Comparison of ENCODE assay signal across 8 cellular contexts in the genomic region with DNA sequence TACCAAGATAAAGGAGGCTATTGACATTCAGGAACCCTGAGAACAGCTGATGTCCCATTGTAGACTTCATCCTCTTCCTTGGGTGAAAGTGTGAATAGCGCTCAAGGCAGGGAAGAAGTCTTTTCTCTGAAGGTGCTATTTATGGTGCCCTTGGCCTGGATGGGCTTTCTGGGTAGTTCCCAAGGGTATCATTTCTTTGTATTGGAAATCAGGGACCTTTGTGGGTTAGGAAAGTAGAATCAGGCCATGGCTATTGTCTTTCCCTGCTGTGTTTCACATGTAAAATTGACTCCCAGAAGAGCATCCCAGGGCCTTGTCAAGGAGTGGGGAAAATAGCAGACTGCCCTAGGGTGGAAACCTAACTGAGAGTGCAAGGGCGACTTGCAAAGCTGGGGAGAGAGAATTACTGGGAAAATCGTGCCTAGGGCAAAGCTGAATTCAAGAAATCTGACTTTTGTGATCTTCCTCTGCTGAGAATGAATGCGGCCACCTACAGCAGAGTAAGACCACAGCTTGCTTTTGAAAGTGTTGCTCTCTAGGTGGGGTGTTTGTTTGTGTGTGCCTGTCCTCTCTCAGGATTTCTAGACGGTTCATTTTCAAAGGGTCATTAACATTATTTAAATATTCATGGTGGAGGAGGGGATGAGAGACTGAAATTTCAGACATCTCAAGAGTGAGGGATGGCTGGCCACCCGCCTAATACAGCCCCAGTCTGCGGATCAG.
DNase-seq lines count a peak whose midpoint lies in the region; ATAC-seq and TF ChIP-seq lines count a peak whose summit lies in the region.

No MANE protein-coding gene starts in this region.

- CTCF ChIA-PET in activated CD4-positive, alpha-beta memory T cell treated with anti-CD3 and anti-CD28 coated beads for 36 hours (lab: Charles Lee): interaction anchor here (0.9 to 1.0 kb wide), 2 partner anchors 95 to 101 kb away, joined by 3 read pairs; no protein-coding TSS in a partner anchor

- no peak overlapping the region for H2BK15ac ChIP-seq in H9 (ENCODE audit: low read depth, low read length)

- in situ Hi-C loops in GM13976 (cut with MboI; ENCODE audit: low sequenced_read_pairs, unreplicated experiment): no loop called here

- POLR2A ChIA-PET in activated CD4-positive, alpha-beta memory T cell treated with anti-CD3 and anti-CD28 coated beads for 36 hours (lab: Charles Lee): interaction anchor here (2.5 kb wide), 1 partner anchor 97 kb away, joined by 13 read pairs; no protein-coding TSS in a partner anchor

- peak overlapping the region; percentile 83 for H3K14ac ChIP-seq in H9 (ENCODE audit: insufficient read depth, low read length)

- no peak overlapping the region for H3K56ac ChIP-seq in H9 (ENCODE audit: insufficient read length, low read depth, low read length)

- WGBS in H9 (ENCODE audit: extremely low coverage, insufficient read length, low lambda C conversion rate): no CpG with 5 or more reads among the region's 7 CpGs
- WGBS in lung, 2 donors: 52 to 55% methylated on average over 7 of the region's 7 CpGs

- no peak overlapping the region for H2BK12ac ChIP-seq in H9 (ENCODE audit: insufficient read length, low read depth, low read length)

- H3K9me3 ChIP-seq in H9 (ENCODE audit: control insufficient read depth, low read depth, low read length): no peaks in the 10 kb centered on the region
- peaks cover 0 to 4% of the 10 kb centered on the region in 2 donors for H3K9me3 ChIP-seq in lung (ENCODE audit: control insufficient read depth in 2 of 2, insufficient read depth in 1 of 2, low read length in 1 of 2)
- H3K9me3 ChIP-seq in ascending aorta: no peaks in the 10 kb centered on the region

- H3K27ac Mint-ChIP-seq in H9: peak overlapping the region; percentile 92 to 99 (median 99)
- H3K27ac Mint-ChIP-seq in activated CD4-positive, alpha-beta memory T cell treated with anti-CD3 and anti-CD28 coated beads for 36 hours: peak overlapping the region; percentile 26

- H3T11ph ChIP-seq in H9 (ENCODE audit: low read length): no peak overlapping the region

- H2BK20ac ChIP-seq in H9 (ENCODE audit: low read depth, low read length, poor library complexity, severe bottlenecking): no peak overlapping the region

- H3K18ac ChIP-seq in H9 (ENCODE audit: insufficient read length, low read depth, low read length): peak overlapping the region; percentile 5

- H3K27me3 Mint-ChIP-seq in H9 (ENCODE audit: low read depth): peaks cover 48% of the 10 kb centered on the region
- peaks cover 13% of the 10 kb centered on the region for H3K27me3 Mint-ChIP-seq in activated CD4-positive, alpha-beta memory T cell treated with anti-CD3 and anti-CD28 coated beads for 36 hours

- no peak overlapping the region for H4K5ac ChIP-seq in H9 (ENCODE audit: insufficient read length, low read depth, low read length)

- H4K8ac ChIP-seq in H9 (replicated peaks; ENCODE audit: insufficient read length, low read depth, low read length): peak overlapping the region; percentile 8

- H3K79me1 ChIP-seq in H9 (ENCODE audit: insufficient read depth, low read depth, low read length, poor library complexity, severe bottlenecking): no peaks in the 10 kb centered on the region

- H3K27me3 ChIP-seq in H9 (ENCODE audit: insufficient read depth, low read length) (no peaks in the 10 kb centered on the region; the same call in 1 of the 2 replicates), lung (ENCODE audit: control insufficient read depth, insufficient read depth) (no peaks in the 10 kb centered on the region), ascending aorta (no peaks in the 10 kb centered on the region)

- peak overlapping the region; percentile 83 to 97 for H3K4me3 Mint-ChIP-seq in H9
- H3K4me3 Mint-ChIP-seq in activated CD4-positive, alpha-beta memory T cell treated with anti-CD3 and anti-CD28 coated beads for 36 hours: peak overlapping the region; percentile 85

- H4K91ac ChIP-seq in H9 (ENCODE audit: insufficient read length, low read depth, low read length): no peak overlapping the region

- H3K4me2 ChIP-seq in H9 (ENCODE audit: insufficient read depth, insufficient read length, low read length): peak overlapping the region; percentile 89

- H3K4me3 ChIP-seq in lung (peak overlapping the region; percentile 32), ascending aorta (peak overlapping the region in 1 of 2 donors; percentile 74)

- H3K4ac ChIP-seq in H9 (ENCODE audit: low read depth, low read length): no peak overlapping the region

- no peak overlapping the region for H2BK5ac ChIP-seq in H9 (ENCODE audit: insufficient read length, low read length)

- no peak overlapping the region for H3K23ac ChIP-seq in H9 (ENCODE audit: insufficient read length, low read depth, low read length)

- peak; percentile 88 for DNase-seq in ELF-1 (ENCODE audit: low read depth, low spot score)
- peak; percentile 67 for DNase-seq in H9
- DNase-seq in activated CD4-positive, alpha-beta memory T cell treated with anti-CD3 and anti-CD28 coated beads for 36 hours: no peak
- DNase-seq in lung (ENCODE audit: low spot score): no peak
- DNase-seq in ascending aorta (ENCODE audit: low spot score in 2 of 2): no peak
- no peak for DNase-seq in stimulated activated CD4-positive, alpha-beta T cell treated with anti-CD3 and anti-CD28 coated beads, Interleukin-4, amount 100 ng/mL, for 1 hour
- no peak for DNase-seq in GM19240 (ENCODE audit: insufficient read length, low spot score)
- no peak for DNase-seq in GM13976 (ENCODE audit: low spot score)

- peaks cover 35 to 45% of the 10 kb centered on the region in 2 experiments for H3K4me1 Mint-ChIP-seq in H9
- peaks cover 37% of the 10 kb centered on the region for H3K4me1 Mint-ChIP-seq in activated CD4-positive, alpha-beta memory T cell treated with anti-CD3 and anti-CD28 coated beads for 36 hours (ENCODE audit: low read depth)

- H3K23me2 ChIP-seq in H9 (ENCODE audit: insufficient read length, low read depth, low read length, poor library complexity, severe bottlenecking): peaks cover 23% of the 10 kb centered on the region

- no peak overlapping the region for H2AFZ ChIP-seq in H9 (ENCODE audit: low read length)

- H3K36me3 ChIP-seq in lung (ENCODE audit: control insufficient read depth in 2 of 2, insufficient read depth in 2 of 2, low read length in 2 of 2) (no peaks in the 10 kb centered on the region), ascending aorta (no peaks in the 10 kb centered on the region)

- H3K79me2 ChIP-seq in H9 (ENCODE audit: insufficient read depth, low read length): no peaks in the 10 kb centered on the region; the same call in 1 of the 2 replicates

- H4K20me1 ChIP-seq in H9 (ENCODE audit: control insufficient read depth, insufficient read depth, insufficient read length): peaks cover 3% of the 10 kb centered on the region

- H3K4me1 ChIP-seq in H9 (ENCODE audit: insufficient read depth, low read length) (no peaks in the 10 kb centered on the region; the same call in 1 of the 2 replicates), lung (ENCODE audit: control insufficient read depth in 2 of 2, insufficient read depth in 2 of 2, low read length in 2 of 2) (peaks cover 6 to 8% of the 10 kb centered on the region in 2 donors), ascending aorta (peaks cover 0 to 15% of the 10 kb centered on the region in 2 donors)

- H3K9ac ChIP-seq in H9 (ENCODE audit: extremely low read depth, insufficient read length, low read length): no peak overlapping the region

- no peak for ATAC-seq in lung (ENCODE audit: insufficient read depth, low FRiP score)

- H3K27ac ChIP-seq in H9 (ENCODE audit: insufficient read length, low read depth, low read length) (peak overlapping the region; percentile 8), lung (ENCODE audit: low read depth in 1 of 2, low read length in 1 of 2) (peak overlapping the region in 1 of 2 donors; percentile 41), ascending aorta (no peak overlapping the region)

- TF ChIP-seq CTCF in H9 (conservative IDR thresholded peaks at IDR 0.05) (no peak), lung (IDR thresholded peaks at IDR 0.05; ENCODE audit: control extremely low read depth, extremely low read depth) (no peak), ascending aorta (IDR thresholded peaks at IDR 0.05) (no peak), GM13976 (IDR thresholded peaks at IDR 0.05; ENCODE audit: borderline replicate concordance, control extremely low read depth, extremely low read depth, insufficient read depth, missing control alignments) (no peak)

- H3K9me3 Mint-ChIP-seq in H9: peaks cover 4 to 5% of the 10 kb centered on the region in 2 experiments; a peak in 3 of 5 replicates
- no peaks in the 10 kb centered on the region for H3K9me3 Mint-ChIP-seq in activated CD4-positive, alpha-beta memory T cell treated with anti-CD3 and anti-CD28 coated beads for 36 hours

- H2BK120ac ChIP-seq in H9 (ENCODE audit: low read depth, low read length, poor library complexity, severe bottlenecking): no peak overlapping the region

- H2AK5ac ChIP-seq in H9 (ENCODE audit: insufficient read length, low read length): no peak overlapping the region

- H3K36me3 Mint-ChIP-seq in H9 (ENCODE audit: insufficient read depth in 1 of 3, low read depth in 3 of 3): peaks cover 0 to 8% (median 4%) of the 10 kb centered on the region in 3 experiments; a peak in 3 of 7 replicates
- H3K36me3 Mint-ChIP-seq in activated CD4-positive, alpha-beta memory T cell treated with anti-CD3 and anti-CD28 coated beads for 36 hours: peaks cover 12% of the 10 kb centered on the region

- intact Hi-C loops in activated CD4-positive, alpha-beta memory T cell treated with anti-CD3 and anti-CD28 coated beads for 36 hours (cut with micrococcal nuclease): no loop called here
- intact Hi-C loops in ascending aorta (cut with DNase I): no loop called here

Comparison
In these comparisons a context has a peak if more than half of its experiments do, and no peak if none do; other contexts are left out.
1. DNase-seq: peak in ELF-1 (single experiment) and H9 (single experiment); none in activated CD4-positive, alpha-beta memory T cell treated with anti-CD3 and anti-CD28 coated beads for 36 hours (single experiment), lung (single experiment), ascending aorta (0 of 2), stimulated activated CD4-positive, alpha-beta T cell treated with anti-CD3 and anti-CD28 coated beads, Interleukin-4, amount 100 ng/mL, for 1 hour (single experiment), GM19240 (single experiment) and GM13976 (single experiment).